8 cellular contexts compared by ENCODE assay signal in genomic region chr10:14185501-14186045, GRCh38.
DNase-seq lines count a peak whose midpoint lies in the region; ATAC-seq and TF ChIP-seq lines count a peak whose summit lies in the region.

No MANE protein-coding gene starts in this region.

- H3K27ac ChIP-seq in MM.1S (ENCODE audit: low read length) (peak overlapping the region; percentile 91), esophagus (ENCODE audit: low read depth in 2 of 2, low read length in 1 of 2) (peak overlapping the region; percentile 40 to 55)

- H3K36me3 ChIP-seq in MM.1S (replicated peaks; ENCODE audit: insufficient read depth, low read length), result no peaks in the 10 kb centered on the region
- no peaks in the 10 kb centered on the region for H3K36me3 ChIP-seq in esophagus (ENCODE audit: control insufficient read depth in 2 of 2, insufficient read depth in 2 of 2, low read length in 1 of 2)

- peak overlapping the region; percentile 64 for H3K4me3 Mint-ChIP-seq in activated B cell treated with CpG ODN at 0.5 μM for 24 hours

- H3K27me3 ChIP-seq in MM.1S (replicated peaks; ENCODE audit: insufficient read depth, low read length), result 0 out of 2 replicates have a peak, but pooled peaks cover 3% of the 10 kb centered on the region
- no peaks in the 10 kb centered on the region for H3K27me3 ChIP-seq in esophagus (ENCODE audit: control insufficient read depth in 1 of 2, insufficient read depth in 2 of 2, low read length in 2 of 2)

- CTCF ChIA-PET in activated B cell treated with CpG ODN at 0.5 μM for 24 hours (lab: Charles Lee), result interaction anchor here (0.6 to 4.1 kb wide), 6 partner anchors 11 to 526 kb away, joined by 3 to 26 read pairs (median 5); no protein-coding TSS in a partner anchor

- DNase-seq in HCEC 1CT (peak; percentile 79), MM.1S (peak; percentile 87), activated B cell treated with CpG ODN at 0.5 μM for 24 hours (peak; percentile 23), left colon (no peak), 8988T (no peak)
- peak; percentile 55 to 72 for DNase-seq in stimulated activated CD4-positive, alpha-beta T cell treated with anti-CD3 and anti-CD28 coated beads, Interleukin-2, amount 100 ng/mL, for 24 hours

- WGBS in esophagus, 2 donors, result 55 to 61% methylated on average over 5 of the region's 5 CpGs

- H3K36me3 Mint-ChIP-seq in activated B cell treated with CpG ODN at 0.5 μM for 24 hours (ENCODE audit: low read depth), result no peaks in the 10 kb centered on the region

- peak overlapping the region; percentile 50; the same call in 1 of the 2 replicates for H3K4me3 ChIP-seq in MM.1S (ENCODE audit: low read length)
- no peak overlapping the region for H3K4me3 ChIP-seq in esophagus (ENCODE audit: low read depth in 1 of 2, low read length in 2 of 2)

- peaks cover 14% of the 10 kb centered on the region for H3K27me3 Mint-ChIP-seq in activated B cell treated with CpG ODN at 0.5 μM for 24 hours

- H3K9me3 ChIP-seq in MM.1S (replicated peaks; ENCODE audit: insufficient read depth, low read length) (no peaks in the 10 kb centered on the region), esophagus (ENCODE audit: control insufficient read depth in 2 of 2, insufficient read depth in 1 of 2, low read depth in 1 of 2, low read length in 1 of 2) (no peaks in the 10 kb centered on the region)

- POLR2A ChIA-PET in activated B cell treated with CpG ODN at 0.5 μM for 24 hours (lab: Charles Lee), result interaction anchor here (0.7 to 2.0 kb wide), 13 partner anchors 11 to 912 kb away, joined by 3 to 14 read pairs (median 5); partner anchors contain the start of genes CDNF, DCLRE1C, HSPA14 and MEIG1

- peaks cover 25% of the 10 kb centered on the region for H3F3A ChIP-seq in MM.1S (ENCODE audit: insufficient read depth, low read length)

- H3K4me1 ChIP-seq in MM.1S (ENCODE audit: low read length) (peaks cover 13% of the 10 kb centered on the region), esophagus (ENCODE audit: control insufficient read depth in 2 of 2, insufficient read depth in 2 of 2, low read length in 1 of 2) (peaks cover 0 to 2% of the 10 kb centered on the region in 2 donors)

- H2AFZ ChIP-seq in MM.1S (ENCODE audit: low read length), result peak overlapping the region; percentile 52

- ATAC-seq in GM18499 (IDR thresholded peaks at IDR 0.05; ENCODE audit: insufficient read depth, unreplicated experiment) (peak; percentile 75), activated B cell treated with CpG ODN at 0.5 μM for 24 hours (ENCODE audit: low read depth) (peak; percentile 86), left colon (no peak)

- H3K4me2 ChIP-seq in MM.1S (ENCODE audit: low read depth, low read length), result peak overlapping the region; percentile 62

- no peaks in the 10 kb centered on the region for H4K20me1 ChIP-seq in MM.1S (ENCODE audit: insufficient read depth, low read length)

- H3K4me1 Mint-ChIP-seq in activated B cell treated with CpG ODN at 0.5 μM for 24 hours, result peaks cover 37% of the 10 kb centered on the region

- TF ChIP-seq CTCF in MM.1S (IDR thresholded peaks at IDR 0.05; ENCODE audit: low read length), result peak; percentile 36
- TF ChIP-seq CTCF in activated B cell treated with CpG ODN at 0.5 μM for 24 hours (IDR thresholded peaks at IDR 0.05), result no peak

- H3K27ac Mint-ChIP-seq in activated B cell treated with CpG ODN at 0.5 μM for 24 hours, result peak overlapping the region; percentile 88

- no peaks in the 10 kb centered on the region for H3K9me3 Mint-ChIP-seq in activated B cell treated with CpG ODN at 0.5 μM for 24 hours

- H3K9ac ChIP-seq in MM.1S (ENCODE audit: low read length), result peak overlapping the region; percentile 65

- no peaks in the 10 kb centered on the region for H3K9me2 ChIP-seq in MM.1S (replicated peaks; ENCODE audit: insufficient read depth, low read length)

- H3K79me2 ChIP-seq in MM.1S (ENCODE audit: low read length), result no peaks in the 10 kb centered on the region

- intact Hi-C loops in activated B cell treated with CpG ODN at 0.5 μM for 24 hours (cut with micrococcal nuclease) (loop anchor here (1.0 to 10.0 kb wide), 5 partner anchors 191 to 912 kb away; partner anchors contain the start of genes CDNF, HSPA14, MSANTD7 and RPP38), left colon (cut with DNase I, micrococcal nuclease) (no loop called here)

Comparison
In these comparisons a context has a peak if more than half of its experiments do, and no peak if none do; other contexts are left out.
1. DNase-seq: peak in HCEC 1CT (single experiment), MM.1S (single experiment), activated B cell treated with CpG ODN at 0.5 μM for 24 hours (single experiment) and stimulated activated CD4-positive, alpha-beta T cell treated with anti-CD3 and anti-CD28 coated beads, Interleukin-2, amount 100 ng/mL, for 24 hours (2 of 2); none in left colon (0 of 2) and 8988T (single experiment).